8 cellular contexts compared by ENCODE assay signal in the genomic region with DNA sequence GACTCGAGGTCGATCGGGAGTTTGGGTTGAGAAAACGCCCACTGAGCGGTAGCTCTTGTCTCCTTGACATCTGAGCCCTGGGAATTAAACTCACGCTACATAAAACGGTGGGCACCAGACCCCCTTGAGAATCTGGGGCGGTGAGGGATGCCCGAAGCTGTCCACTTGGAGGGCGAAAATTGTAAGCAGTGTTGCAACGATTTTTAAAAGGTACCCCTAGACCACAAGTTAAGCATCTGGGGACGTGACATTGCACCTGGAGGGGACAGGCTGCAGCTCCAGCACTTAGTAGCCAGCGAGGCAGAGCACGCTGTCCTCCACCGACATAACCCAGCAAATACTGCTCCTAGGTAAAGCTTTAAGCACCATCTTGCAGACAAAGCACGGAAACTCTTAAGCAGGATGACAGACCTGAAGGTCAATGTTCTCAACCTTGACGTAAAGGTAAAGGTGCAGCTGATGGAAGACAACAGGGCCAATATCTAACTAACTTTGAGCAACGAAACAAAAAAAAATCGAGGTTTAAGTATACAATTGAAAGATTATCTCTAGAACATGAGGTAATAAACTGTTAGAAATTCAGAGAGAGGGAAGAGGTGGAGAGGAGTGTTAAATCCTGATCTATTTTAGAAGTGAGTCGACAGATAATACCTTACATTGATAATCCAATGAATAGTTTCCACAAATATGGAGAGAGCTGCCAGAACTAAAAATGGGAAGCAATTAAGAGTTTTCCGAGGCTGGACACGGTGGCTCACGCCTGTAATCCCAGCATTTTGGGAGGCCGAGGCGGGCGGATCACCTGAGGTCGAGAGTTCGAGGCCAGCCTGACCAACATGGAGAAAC. TPM values are rescaled to one million over a fixed set of nuclear protein-coding genes. Genes with fewer than 3 reads are reported as not detected.
DNase-seq lines count a peak whose midpoint lies in the region; FAIRE-seq and TF ChIP-seq lines count a peak whose summit lies in the region.

No MANE protein-coding gene starts in this region.

- H3K4me3 ChIP-seq in Caco-2 (ENCODE audit: low read depth, low read length) (peak overlapping the region; percentile 67), mucosa of stomach (ENCODE audit: low read length) (peak overlapping the region; percentile 15)

- no peaks in the 10 kb centered on the region for H3K27me3 Mint-ChIP-seq in Caco-2 (ENCODE audit: insufficient read depth, unreplicated experiment)
- no peaks in the 10 kb centered on the region for H3K27me3 Mint-ChIP-seq in chondrocyte (ENCODE audit: low read depth)

- H3K9me3 ChIP-seq in Caco-2 = no peaks in the 10 kb centered on the region
- no peaks in the 10 kb centered on the region for H3K9me3 ChIP-seq in mucosa of stomach (ENCODE audit: control insufficient read depth, low read length)

- FAIRE-seq in urothelium cell line (lab: Jason Lieb, UNC) = no peak

- H3K4me3 Mint-ChIP-seq in Caco-2 (ENCODE audit: unreplicated experiment) (peak overlapping the region; percentile 99), chondrocyte (ENCODE audit: unreplicated experiment) (peak overlapping the region; percentile 96)

- intact Hi-C loops in Caco-2 (cut with micrococcal nuclease; ENCODE audit: unreplicated experiment) = no loop called here

- H3K9ac ChIP-seq in mucosa of stomach (ENCODE audit: low read length) = peak overlapping the region; percentile 78

- no peak for DNase-seq in Caco-2
- DNase-seq in NCI-H146 (lab: John Stamatoyannopoulos, UW) = peak; percentile 40
- DNase-seq in chondrocyte (ENCODE audit: low spot score) = no peak
- DNase-seq in A172 (ENCODE audit: low spot score) = no peak
- DNase-seq in NCI-H2196 (lab: John Stamatoyannopoulos, UW; ENCODE audit: unreplicated experiment) = no peak
- DNase-seq in urothelium cell line (ENCODE audit: low spot score) = no peak
- DNase-seq in SKM-1 (lab: John Stamatoyannopoulos, UW; ENCODE audit: unreplicated experiment) = no peak

- H3K27me3 ChIP-seq in Caco-2 (replicated peaks; ENCODE audit: control insufficient read depth, insufficient read depth, low read length) = no peaks in the 10 kb centered on the region
- H3K27me3 ChIP-seq in mucosa of stomach (ENCODE audit: control insufficient read depth, insufficient read depth, low read length) = no peaks in the 10 kb centered on the region

- POLR2A ChIA-PET in Caco-2 (lab: Charles Lee) = interaction anchor here (0.9 to 1.1 kb wide), 2 partner anchors 22 to 78 kb away, joined by 3 to 5 read pairs; partner anchors contain the start of gene POLR3E

- CTCF ChIA-PET in Caco-2 (lab: Charles Lee) = interaction anchor here (0.8 to 1.7 kb wide), 3 partner anchors 10 to 54 kb away, joined by 3 to 5 read pairs (median 3); no protein-coding TSS in a partner anchor

- H3K36me3 ChIP-seq in Caco-2 (ENCODE audit: control insufficient read depth, insufficient read depth, low read length) = no peaks in the 10 kb centered on the region
- no peaks in the 10 kb centered on the region for H3K36me3 ChIP-seq in mucosa of stomach (ENCODE audit: control insufficient read depth, insufficient read depth, low read length)

- no peak for TF ChIP-seq CTCF in Caco-2 (IDR thresholded peaks at IDR 0.05; ENCODE audit: insufficient read depth in 1 of 2, low read depth in 1 of 2, low read length in 1 of 2, severe bottlenecking in 1 of 2, unreplicated experiment in 1 of 2)
- no peak for TF ChIP-seq CTCF in chondrocyte (IDR thresholded peaks at IDR 0.05)

- TSS peak; percentile 60 for BruUV-seq in Caco-2 (replicated peaks; lab: Mats Ljungman, UMichigan)

- H3K4me1 Mint-ChIP-seq in Caco-2 (ENCODE audit: low read depth, unreplicated experiment) = peaks cover 15% of the 10 kb centered on the region
- peaks cover 41% of the 10 kb centered on the region for H3K4me1 Mint-ChIP-seq in chondrocyte (ENCODE audit: low read depth)

- H3K27ac Mint-ChIP-seq in Caco-2 (ENCODE audit: unreplicated experiment) = peak overlapping the region; percentile 96
- peak overlapping the region; percentile 93 for H3K27ac Mint-ChIP-seq in chondrocyte (ENCODE audit: unreplicated experiment)

- H3K36me3 Mint-ChIP-seq in Caco-2 (ENCODE audit: insufficient read depth, unreplicated experiment) = peaks cover 30% of the 10 kb centered on the region
- H3K36me3 Mint-ChIP-seq in chondrocyte (ENCODE audit: low read depth) = peaks cover 2% of the 10 kb centered on the region

- H3K9me3 Mint-ChIP-seq in Caco-2 (ENCODE audit: unreplicated experiment) = no peaks in the 10 kb centered on the region
- H3K9me3 Mint-ChIP-seq in chondrocyte (ENCODE audit: low read depth) = no peaks in the 10 kb centered on the region

- H3K4me1 ChIP-seq in Caco-2 (peaks cover 24% of the 10 kb centered on the region), mucosa of stomach (ENCODE audit: control insufficient read depth, insufficient read depth, low read length) (peaks cover 30% of the 10 kb centered on the region)

RNA-seq across cellular contexts. Expression of gene CDR2, which starts 0.9 kb away (rescaled TPM):
- total RNA-seq in Caco-2 (2022) = 24.3 and 31.0 TPM in 2 replicates
- total RNA-seq in chondrocyte = 42.9 to 49.4 TPM (median 46.1 TPM) in 3 replicates
- 34.2 and 34.6 TPM in 2 replicates for total RNA-seq in A172 (2014; rRNA removed; shearing (Covaris generic))
